Comparison of ENCODE assay signal across 17 cellular contexts in the genomic region with DNA sequence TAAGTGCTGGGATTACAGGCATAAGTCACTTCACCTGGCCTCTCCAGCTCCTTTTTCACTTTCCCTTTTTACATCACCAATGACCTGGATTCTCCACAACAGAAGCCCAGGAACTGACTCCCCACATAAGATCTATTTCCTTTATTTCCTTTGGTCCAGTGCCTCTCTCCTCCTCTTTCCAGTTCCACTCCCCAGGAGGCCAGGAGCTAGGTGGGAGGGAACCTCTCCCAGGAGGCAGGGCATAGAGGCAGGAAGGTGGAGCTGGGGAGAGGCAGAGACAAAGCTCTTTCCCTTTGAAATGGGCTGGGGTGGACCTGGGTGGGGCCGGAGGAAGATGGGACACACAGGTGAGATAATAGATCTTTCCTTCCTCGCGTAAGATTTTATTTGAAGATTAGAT.
DNase-seq lines count a peak whose midpoint lies in the region; ATAC-seq and TF ChIP-seq lines count a peak whose summit lies in the region.
"Had no signal": no experiment of that assay in that cellular context is flagged by ENCODE, and none has a peak within 500 bp of the region (broad histone marks: within the 10 kb centered on the region; RNA-seq: fewer than 3 reads in every experiment).

No MANE protein-coding gene starts in this region.

- peaks cover 5% of the 10 kb centered on the region for H3K36me3 Mint-ChIP-seq in chondrocyte (ENCODE audit: low read depth)

- H3K9ac ChIP-seq in neural cell (ENCODE audit: low read length) = no peak overlapping the region

- ATAC-seq in upper lobe of right lung = no peak
- ATAC-seq in heart left ventricle = no peak
- ATAC-seq in HG03521 (IDR thresholded peaks at IDR 0.05; ENCODE audit: unreplicated experiment) = no peak
- ATAC-seq: GM23338 had no signal

- H3K27me3 Mint-ChIP-seq in chondrocyte (ENCODE audit: low read depth) = peaks cover 32% of the 10 kb centered on the region
- H3K27me3 Mint-ChIP-seq: CD4-positive, alpha-beta T cell had no signal

- H3K4me1 ChIP-seq in upper lobe of right lung (no peaks in the 10 kb centered on the region), heart left ventricle (peaks cover 0 to 2% (median 0%) of the 10 kb centered on the region in 12 donors)

- H3K9me3 Mint-ChIP-seq in chondrocyte (ENCODE audit: low read depth) = no peaks in the 10 kb centered on the region
- H3K9me3 Mint-ChIP-seq: CD4-positive, alpha-beta T cell; GM23338 had no signal

- intact Hi-C loops in upper lobe of right lung (cut with DNase I) = no loop called here
- intact Hi-C loops in heart left ventricle (cut with DNase I) = no loop called here

- peaks cover 11% of the 10 kb centered on the region for H3K4me1 Mint-ChIP-seq in chondrocyte (ENCODE audit: low read depth)
- H3K4me1 Mint-ChIP-seq: B cell had no signal

- H3K27ac Mint-ChIP-seq in chondrocyte (ENCODE audit: unreplicated experiment) = no peak overlapping the region
- H3K27ac Mint-ChIP-seq: B cell; CD4-positive, alpha-beta T cell; GM23338 had no signal

- H3K9me2 ChIP-seq in neural cell (ENCODE audit: insufficient read depth, low read length) = no peaks in the 10 kb centered on the region

- 89 to 95% (median 91%) methylated on average over 3 of the region's 3 CpGs for WGBS in heart left ventricle, 4 donors

- no peaks in the 10 kb centered on the region for H3K79me2 ChIP-seq in neural cell (replicated peaks; ENCODE audit: insufficient read depth, low read length)

- no peak for TF ChIP-seq EP300 in neural cell (conservative IDR thresholded peaks at IDR 0.05; ENCODE audit: poor library complexity, severe bottlenecking)

- H3K4me2 ChIP-seq in neural cell (ENCODE audit: low read length) = no peak overlapping the region
- H3K4me2 ChIP-seq: GM23338 had no signal

- H3K4me3 Mint-ChIP-seq in chondrocyte (ENCODE audit: unreplicated experiment) = no peak overlapping the region
- H3K4me3 Mint-ChIP-seq: B cell; CD4-positive, alpha-beta T cell; GM23338 had no signal

- no peak overlapping the region for H3K4me3 ChIP-seq in neural cell (ENCODE audit: low read length)
- H3K4me3 ChIP-seq in upper lobe of right lung = no peak overlapping the region
- no peak overlapping the region for H3K4me3 ChIP-seq in heart left ventricle
- H3K4me3 ChIP-seq: GM23338 had no signal

- TF ChIP-seq POLR2A in heart left ventricle (IDR thresholded peaks at IDR 0.05) = no peak

- H2AFZ ChIP-seq in neural cell (ENCODE audit: low read depth, low read length) = no peak overlapping the region
- H2AFZ ChIP-seq: GM23338 had no signal

- H3K27ac ChIP-seq in neural cell (ENCODE audit: low read length) (peak overlapping the region; percentile 16), upper lobe of right lung (no peak overlapping the region), heart left ventricle (no peak overlapping the region)

- H4K20me1 ChIP-seq in neural cell (ENCODE audit: insufficient read depth) = no peaks in the 10 kb centered on the region

- peak; percentile 30 for DNase-seq in Daoy (ENCODE audit: low read depth)
- DNase-seq in chondrocyte (ENCODE audit: low spot score) = peak; percentile 41
- peak; percentile 30 for DNase-seq in upper lobe of right lung
- no peak for DNase-seq in activated naive CD4-positive, alpha-beta T cell treated with anti-CD3 and anti-CD28 coated beads, Interleukin-2, amount 50 U/mL, for 16 hours
- DNase-seq in heart left ventricle = no peak
- DNase-seq: ACHN; C1 segment of cervical spinal cord; Calu3; CD4-positive, alpha-beta T cell; DMS153; DMS79 treated with DMSO at 0.1 percent for 48 hours; GDM1; H7 had no signal

- TF ChIP-seq CTCF in chondrocyte (IDR thresholded peaks at IDR 0.05) (no peak), neural cell (IDR thresholded peaks at IDR 0.05; ENCODE audit: poor library complexity, severe bottlenecking) (no peak), upper lobe of right lung (IDR thresholded peaks at IDR 0.05) (no peak), heart left ventricle (IDR thresholded peaks at IDR 0.05) (no peak)

- H3K9me3 ChIP-seq in neural cell (ENCODE audit: low read length) (no peaks in the 10 kb centered on the region), upper lobe of right lung (no peaks in the 10 kb centered on the region), heart left ventricle (no peaks in the 10 kb centered on the region)

- H3F3A ChIP-seq in neural cell (ENCODE audit: insufficient read depth, low read length, poor library complexity, severe bottlenecking) = peaks cover 14% of the 10 kb centered on the region

- no peak for TF ChIP-seq RAD21 in neural cell (conservative IDR thresholded peaks at IDR 0.05)

- H3K36me3 ChIP-seq in neural cell (ENCODE audit: insufficient read depth, low read length) = no peaks in the 10 kb centered on the region
- no peaks in the 10 kb centered on the region for H3K36me3 ChIP-seq in upper lobe of right lung
- H3K36me3 ChIP-seq in heart left ventricle = no peaks in the 10 kb centered on the region

- H3K27me3 ChIP-seq in neural cell (ENCODE audit: insufficient read depth, low read depth, low read length) (no peaks in the 10 kb centered on the region), upper lobe of right lung (peaks cover 13% of the 10 kb centered on the region), heart left ventricle (peaks cover 0 to 3% (median 0%) of the 10 kb centered on the region in 9 donors)

TF ChIP-seq in neural cell, 6 proteins besides CTCF, POLR2A, EP300 and RAD21:
- TF ChIP-seq POLR2AphosphoS5 (IDR thresholded peaks at IDR 0.05) (no peak), TAF1 (IDR thresholded peaks at IDR 0.05; ENCODE audit: low read depth) (no peak), MXI1 (conservative IDR thresholded peaks at IDR 0.05; ENCODE audit: poor library complexity, severe bottlenecking) (no peak), SMC3 (conservative IDR thresholded peaks at IDR 0.05; ENCODE audit: poor library complexity) (no peak), EZH2 (IDR thresholded peaks at IDR 0.05; ENCODE audit: borderline replicate concordance, insufficient read depth, low read length, poor library complexity, severe bottlenecking) (no peak)
- TF ChIP-seq, protein P1, sequence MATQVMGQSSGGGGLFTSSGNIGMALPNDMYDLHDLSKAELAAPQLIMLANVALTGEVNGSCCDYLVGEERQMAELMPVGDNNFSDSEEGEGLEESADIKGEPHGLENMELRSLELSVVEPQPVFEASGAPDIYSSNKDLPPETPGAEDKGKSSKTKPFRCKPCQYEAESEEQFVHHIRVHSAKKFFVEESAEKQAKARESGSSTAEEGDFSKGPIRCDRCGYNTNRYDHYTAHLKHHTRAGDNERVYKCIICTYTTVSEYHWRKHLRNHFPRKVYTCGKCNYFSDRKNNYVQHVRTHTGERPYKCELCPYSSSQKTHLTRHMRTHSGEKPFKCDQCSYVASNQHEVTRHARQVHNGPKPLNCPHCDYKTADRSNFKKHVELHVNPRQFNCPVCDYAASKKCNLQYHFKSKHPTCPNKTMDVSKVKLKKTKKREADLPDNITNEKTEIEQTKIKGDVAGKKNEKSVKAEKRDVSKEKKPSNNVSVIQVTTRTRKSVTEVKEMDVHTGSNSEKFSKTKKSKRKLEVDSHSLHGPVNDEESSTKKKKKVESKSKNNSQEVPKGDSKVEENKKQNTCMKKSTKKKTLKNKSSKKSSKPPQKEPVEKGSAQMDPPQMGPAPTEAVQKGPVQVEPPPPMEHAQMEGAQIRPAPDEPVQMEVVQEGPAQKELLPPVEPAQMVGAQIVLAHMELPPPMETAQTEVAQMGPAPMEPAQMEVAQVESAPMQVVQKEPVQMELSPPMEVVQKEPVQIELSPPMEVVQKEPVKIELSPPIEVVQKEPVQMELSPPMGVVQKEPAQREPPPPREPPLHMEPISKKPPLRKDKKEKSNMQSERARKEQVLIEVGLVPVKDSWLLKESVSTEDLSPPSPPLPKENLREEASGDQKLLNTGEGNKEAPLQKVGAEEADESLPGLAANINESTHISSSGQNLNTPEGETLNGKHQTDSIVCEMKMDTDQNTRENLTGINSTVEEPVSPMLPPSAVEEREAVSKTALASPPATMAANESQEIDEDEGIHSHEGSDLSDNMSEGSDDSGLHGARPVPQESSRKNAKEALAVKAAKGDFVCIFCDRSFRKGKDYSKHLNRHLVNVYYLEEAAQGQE (IDR thresholded peaks at IDR 0.05; ENCODE audit: borderline replicate concordance) = no peak

Comparison
In these comparisons a context has a peak if more than half of its experiments do, and no peak if none do; other contexts are left out.
1. DNase-seq: peak in Daoy (single experiment), chondrocyte (single experiment) and upper lobe of right lung (single experiment); none in activated naive CD4-positive, alpha-beta T cell treated with anti-CD3 and anti-CD28 coated beads, Interleukin-2, amount 50 U/mL, for 16 hours (single experiment) and heart left ventricle (0 of 5).